1 cellular context compared by ENCODE assay signal in the genomic region with DNA sequence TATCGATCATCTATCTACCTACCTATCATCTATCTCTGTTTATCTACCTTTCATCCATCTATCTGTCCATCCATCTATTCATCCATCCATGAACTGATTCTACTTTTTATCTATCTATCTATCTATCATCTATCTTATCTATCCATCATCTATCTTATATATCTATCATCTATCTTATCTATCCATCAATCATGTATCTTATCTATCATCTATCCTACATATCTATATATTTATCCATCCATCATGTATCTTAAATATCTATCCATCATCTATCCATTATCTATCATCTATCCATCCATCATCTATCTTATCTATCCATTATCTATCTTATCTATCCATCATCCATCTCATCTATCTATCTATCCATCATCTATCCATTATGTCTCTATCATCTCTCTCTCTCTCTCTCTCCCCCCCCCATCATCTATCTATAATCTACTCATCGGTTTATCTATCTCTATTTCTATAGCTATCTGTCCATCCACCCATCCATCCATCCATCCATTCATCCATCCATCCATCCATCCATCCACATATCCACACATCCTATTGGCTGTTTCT.
A peak's percentile ranks its signal among the peaks of the same experiment; 100 is the strongest.
TF ChIP-seq lines count a peak whose summit lies in the region.

No MANE protein-coding gene starts in this region.

TF ChIP-seq in K562, 482 proteins besides CTCF, POLR2A, EP300 and RAD21 (continues in another document):
- TF ChIP-seq, protein P1, sequence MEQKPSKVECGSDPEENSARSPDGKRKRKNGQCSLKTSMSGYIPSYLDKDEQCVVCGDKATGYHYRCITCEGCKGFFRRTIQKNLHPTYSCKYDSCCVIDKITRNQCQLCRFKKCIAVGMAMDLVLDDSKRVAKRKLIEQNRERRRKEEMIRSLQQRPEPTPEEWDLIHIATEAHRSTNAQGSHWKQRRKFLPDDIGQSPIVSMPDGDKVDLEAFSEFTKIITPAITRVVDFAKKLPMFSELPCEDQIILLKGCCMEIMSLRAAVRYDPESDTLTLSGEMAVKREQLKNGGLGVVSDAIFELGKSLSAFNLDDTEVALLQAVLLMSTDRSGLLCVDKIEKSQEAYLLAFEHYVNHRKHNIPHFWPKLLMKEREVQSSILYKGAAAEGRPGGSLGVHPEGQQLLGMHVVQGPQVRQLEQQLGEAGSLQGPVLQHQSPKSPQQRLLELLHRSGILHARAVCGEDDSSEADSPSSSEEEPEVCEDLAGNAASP (IDR thresholded peaks at IDR 0.05): no peak
- TF ChIP-seq NFATC3 (IDR thresholded peaks at IDR 0.05): no peak
- no peak for TF ChIP-seq BHLHE40 (IDR thresholded peaks at IDR 0.05; ENCODE audit: low read length)
- TF ChIP-seq, protein P2, sequence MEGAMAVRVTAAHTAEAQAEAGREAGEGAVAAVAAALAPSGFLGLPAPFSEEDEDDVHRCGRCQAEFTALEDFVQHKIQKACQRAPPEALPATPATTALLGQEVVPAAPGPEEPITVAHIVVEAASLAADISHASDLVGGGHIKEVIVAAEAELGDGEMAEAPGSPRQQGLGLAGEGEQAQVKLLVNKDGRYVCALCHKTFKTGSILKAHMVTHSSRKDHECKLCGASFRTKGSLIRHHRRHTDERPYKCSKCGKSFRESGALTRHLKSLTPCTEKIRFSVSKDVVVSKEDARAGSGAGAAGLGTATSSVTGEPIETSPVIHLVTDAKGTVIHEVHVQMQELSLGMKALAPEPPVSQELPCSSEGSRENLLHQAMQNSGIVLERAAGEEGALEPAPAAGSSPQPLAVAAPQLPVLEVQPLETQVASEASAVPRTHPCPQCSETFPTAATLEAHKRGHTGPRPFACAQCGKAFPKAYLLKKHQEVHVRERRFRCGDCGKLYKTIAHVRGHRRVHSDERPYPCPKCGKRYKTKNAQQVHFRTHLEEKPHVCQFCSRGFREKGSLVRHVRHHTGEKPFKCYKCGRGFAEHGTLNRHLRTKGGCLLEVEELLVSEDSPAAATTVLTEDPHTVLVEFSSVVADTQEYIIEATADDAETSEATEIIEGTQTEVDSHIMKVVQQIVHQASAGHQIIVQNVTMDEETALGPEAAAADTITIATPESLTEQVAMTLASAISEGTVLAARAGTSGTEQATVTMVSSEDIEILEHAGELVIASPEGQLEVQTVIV (CRISPR knock-in tag; IDR thresholded peaks at IDR 0.05; ENCODE audit: borderline replicate concordance): no peak
- no peak for TF ChIP-seq GABPA (tag; conservative IDR thresholded peaks at IDR 0.05; ENCODE audit: low read depth)
- TF ChIP-seq NCOA2 (IDR thresholded peaks at IDR 0.05; ENCODE audit: partially characterized antibody in 2 of 2): no peak
- no peak for TF ChIP-seq TAF9B (IDR thresholded peaks at IDR 0.05; ENCODE audit: partially characterized antibody)
- TF ChIP-seq CCNT2 (IDR thresholded peaks at IDR 0.05; ENCODE audit: borderline replicate concordance, extremely low read depth, insufficient read length, low read depth, low read length): no peak
- no peak for TF ChIP-seq HNRNPUL1 (IDR thresholded peaks at IDR 0.05; ENCODE audit: low read length)
- peak; percentile 71 for TF ChIP-seq DACH1 (IDR thresholded peaks at IDR 0.05; ENCODE audit: partially characterized antibody)
- TF ChIP-seq HDAC6 (IDR thresholded peaks at IDR 0.05; ENCODE audit: low read depth, low read length): no peak
- TF ChIP-seq KLF16 (IDR thresholded peaks at IDR 0.05): no peak
- TF ChIP-seq ZNF347 (CRISPR knock-in tag; IDR thresholded peaks at IDR 0.05; ENCODE audit: low read depth): no peak
- TF ChIP-seq ZEB2 (IDR thresholded peaks at IDR 0.05): no peak
- no peak for TF ChIP-seq THRAP3 (IDR thresholded peaks at IDR 0.05; ENCODE audit: borderline replicate concordance)
- 0 out of 2 replicates have a peak, but pooled peaks have one; percentile 18 for TF ChIP-seq NR2C1 (IDR thresholded peaks at IDR 0.05)
- no peak for TF ChIP-seq NR2C1 (tag; IDR thresholded peaks at IDR 0.05)
- TF ChIP-seq SIRT6 (IDR thresholded peaks at IDR 0.05; ENCODE audit: low read depth, low read length): no peak
- no peak for TF ChIP-seq GTF2E2 (tag; IDR thresholded peaks at IDR 0.05)
- no peak for TF ChIP-seq TARDBP (IDR thresholded peaks at IDR 0.05)
- TF ChIP-seq ZFPM2 (CRISPR knock-in tag; IDR thresholded peaks at IDR 0.05): 0 out of 2 replicates have a peak, but pooled peaks have one; percentile 72
- no peak for TF ChIP-seq PCBP2 (IDR thresholded peaks at IDR 0.05; ENCODE audit: low read depth, low read length, poor library complexity, severe bottlenecking)
- TF ChIP-seq, protein P3, sequence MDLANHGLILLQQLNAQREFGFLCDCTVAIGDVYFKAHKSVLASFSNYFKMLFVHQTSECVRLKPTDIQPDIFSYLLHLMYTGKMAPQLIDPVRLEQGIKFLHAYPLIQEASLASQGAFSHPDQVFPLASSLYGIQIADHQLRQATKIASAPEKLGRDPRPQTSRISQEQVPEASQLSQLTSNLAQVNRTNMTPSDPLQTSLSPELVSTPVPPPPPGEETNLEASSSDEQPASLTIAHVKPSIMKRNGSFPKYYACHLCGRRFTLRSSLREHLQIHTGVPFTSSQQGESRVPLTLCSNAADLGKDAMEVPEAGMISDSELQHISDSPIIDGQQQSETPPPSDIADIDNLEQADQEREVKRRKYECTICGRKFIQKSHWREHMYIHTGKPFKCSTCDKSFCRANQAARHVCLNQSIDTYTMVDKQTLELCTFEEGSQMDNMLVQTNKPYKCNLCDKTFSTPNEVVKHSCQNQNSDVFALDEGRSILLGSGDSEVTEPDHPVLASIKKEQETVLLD (IDR thresholded peaks at IDR 0.05): peak; percentile 94
- TF ChIP-seq, protein P4, sequence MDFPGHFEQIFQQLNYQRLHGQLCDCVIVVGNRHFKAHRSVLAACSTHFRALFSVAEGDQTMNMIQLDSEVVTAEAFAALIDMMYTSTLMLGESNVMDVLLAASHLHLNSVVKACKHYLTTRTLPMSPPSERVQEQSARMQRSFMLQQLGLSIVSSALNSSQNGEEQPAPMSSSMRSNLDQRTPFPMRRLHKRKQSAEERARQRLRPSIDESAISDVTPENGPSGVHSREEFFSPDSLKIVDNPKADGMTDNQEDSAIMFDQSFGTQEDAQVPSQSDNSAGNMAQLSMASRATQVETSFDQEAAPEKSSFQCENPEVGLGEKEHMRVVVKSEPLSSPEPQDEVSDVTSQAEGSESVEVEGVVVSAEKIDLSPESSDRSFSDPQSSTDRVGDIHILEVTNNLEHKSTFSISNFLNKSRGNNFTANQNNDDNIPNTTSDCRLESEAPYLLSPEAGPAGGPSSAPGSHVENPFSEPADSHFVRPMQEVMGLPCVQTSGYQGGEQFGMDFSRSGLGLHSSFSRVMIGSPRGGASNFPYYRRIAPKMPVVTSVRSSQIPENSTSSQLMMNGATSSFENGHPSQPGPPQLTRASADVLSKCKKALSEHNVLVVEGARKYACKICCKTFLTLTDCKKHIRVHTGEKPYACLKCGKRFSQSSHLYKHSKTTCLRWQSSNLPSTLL (IDR thresholded peaks at IDR 0.05): no peak
- TF ChIP-seq CXXC5 (CRISPR knock-in tag; IDR thresholded peaks at IDR 0.05): no peak
- TF ChIP-seq NFE2L1 (tag; IDR thresholded peaks at IDR 0.05; ENCODE audit: borderline replicate concordance, low read depth): no peak
- TF ChIP-seq, protein P5, sequence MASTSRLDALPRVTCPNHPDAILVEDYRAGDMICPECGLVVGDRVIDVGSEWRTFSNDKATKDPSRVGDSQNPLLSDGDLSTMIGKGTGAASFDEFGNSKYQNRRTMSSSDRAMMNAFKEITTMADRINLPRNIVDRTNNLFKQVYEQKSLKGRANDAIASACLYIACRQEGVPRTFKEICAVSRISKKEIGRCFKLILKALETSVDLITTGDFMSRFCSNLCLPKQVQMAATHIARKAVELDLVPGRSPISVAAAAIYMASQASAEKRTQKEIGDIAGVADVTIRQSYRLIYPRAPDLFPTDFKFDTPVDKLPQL (IDR thresholded peaks at IDR 0.05; ENCODE audit: extremely low read depth, insufficient read length): no peak
- TF ChIP-seq, protein P6, sequence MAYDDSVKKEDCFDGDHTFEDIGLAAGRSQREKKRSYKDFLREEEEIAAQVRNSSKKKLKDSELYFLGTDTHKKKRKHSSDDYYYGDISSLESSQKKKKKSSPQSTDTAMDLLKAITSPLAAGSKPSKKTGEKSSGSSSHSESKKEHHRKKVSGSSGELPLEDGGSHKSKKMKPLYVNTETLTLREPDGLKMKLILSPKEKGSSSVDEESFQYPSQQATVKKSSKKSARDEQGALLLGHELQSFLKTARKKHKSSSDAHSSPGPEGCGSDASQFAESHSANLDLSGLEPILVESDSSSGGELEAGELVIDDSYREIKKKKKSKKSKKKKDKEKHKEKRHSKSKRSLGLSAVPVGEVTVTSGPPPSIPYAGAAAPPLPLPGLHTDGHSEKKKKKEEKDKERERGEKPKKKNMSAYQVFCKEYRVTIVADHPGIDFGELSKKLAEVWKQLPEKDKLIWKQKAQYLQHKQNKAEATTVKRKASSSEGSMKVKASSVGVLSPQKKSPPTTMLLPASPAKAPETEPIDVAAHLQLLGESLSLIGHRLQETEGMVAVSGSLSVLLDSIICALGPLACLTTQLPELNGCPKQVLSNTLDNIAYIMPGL (CRISPR knock-in tag; IDR thresholded peaks at IDR 0.05): no peak
- TF ChIP-seq TBL1XR1 (IDR thresholded peaks at IDR 0.05; ENCODE audit: low read length in 2 of 2): no peak
- peak; percentile 42; the same call in 1 of the 2 replicates for TF ChIP-seq ZC3H11A (IDR thresholded peaks at IDR 0.05; ENCODE audit: low read depth, low read length)
- peak; percentile 74; the same call in 1 of the 2 replicates for TF ChIP-seq GATAD2A (IDR thresholded peaks at IDR 0.05)
- no peak for TF ChIP-seq SMARCE1 (IDR thresholded peaks at IDR 0.05)
- TF ChIP-seq EZH2 (IDR thresholded peaks at IDR 0.05; ENCODE audit: borderline replicate concordance, low read depth, low read length): no peak
- no peak for TF ChIP-seq ZFP30 (CRISPR knock-in tag; IDR thresholded peaks at IDR 0.05; ENCODE audit: borderline replicate concordance)
- TF ChIP-seq, protein P7, sequence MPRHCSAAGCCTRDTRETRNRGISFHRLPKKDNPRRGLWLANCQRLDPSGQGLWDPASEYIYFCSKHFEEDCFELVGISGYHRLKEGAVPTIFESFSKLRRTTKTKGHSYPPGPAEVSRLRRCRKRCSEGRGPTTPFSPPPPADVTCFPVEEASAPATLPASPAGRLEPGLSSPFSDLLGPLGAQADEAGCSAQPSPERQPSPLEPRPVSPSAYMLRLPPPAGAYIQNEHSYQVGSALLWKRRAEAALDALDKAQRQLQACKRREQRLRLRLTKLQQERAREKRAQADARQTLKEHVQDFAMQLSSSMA (CRISPR knock-in tag; IDR thresholded peaks at IDR 0.05): no peak
- TF ChIP-seq FOXA1 (IDR thresholded peaks at IDR 0.05; ENCODE audit: borderline replicate concordance): no peak
- TF ChIP-seq MXI1 (IDR thresholded peaks at IDR 0.05; ENCODE audit: low read depth, low read length): no peak
- TF ChIP-seq POLR2AphosphoS2 (IDR thresholded peaks at IDR 0.05; ENCODE audit: low read length): no peak
- TF ChIP-seq, protein P8, sequence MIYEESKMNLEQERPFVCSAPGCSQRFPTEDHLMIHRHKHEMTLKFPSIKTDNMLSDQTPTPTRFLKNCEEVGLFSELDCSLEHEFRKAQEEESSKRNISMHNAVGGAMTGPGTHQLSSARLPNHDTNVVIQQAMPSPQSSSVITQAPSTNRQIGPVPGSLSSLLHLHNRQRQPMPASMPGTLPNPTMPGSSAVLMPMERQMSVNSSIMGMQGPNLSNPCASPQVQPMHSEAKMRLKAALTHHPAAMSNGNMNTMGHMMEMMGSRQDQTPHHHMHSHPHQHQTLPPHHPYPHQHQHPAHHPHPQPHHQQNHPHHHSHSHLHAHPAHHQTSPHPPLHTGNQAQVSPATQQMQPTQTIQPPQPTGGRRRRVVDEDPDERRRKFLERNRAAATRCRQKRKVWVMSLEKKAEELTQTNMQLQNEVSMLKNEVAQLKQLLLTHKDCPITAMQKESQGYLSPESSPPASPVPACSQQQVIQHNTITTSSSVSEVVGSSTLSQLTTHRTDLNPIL (CRISPR knock-in tag; IDR thresholded peaks at IDR 0.05): no peak
- TF ChIP-seq, protein P9, sequence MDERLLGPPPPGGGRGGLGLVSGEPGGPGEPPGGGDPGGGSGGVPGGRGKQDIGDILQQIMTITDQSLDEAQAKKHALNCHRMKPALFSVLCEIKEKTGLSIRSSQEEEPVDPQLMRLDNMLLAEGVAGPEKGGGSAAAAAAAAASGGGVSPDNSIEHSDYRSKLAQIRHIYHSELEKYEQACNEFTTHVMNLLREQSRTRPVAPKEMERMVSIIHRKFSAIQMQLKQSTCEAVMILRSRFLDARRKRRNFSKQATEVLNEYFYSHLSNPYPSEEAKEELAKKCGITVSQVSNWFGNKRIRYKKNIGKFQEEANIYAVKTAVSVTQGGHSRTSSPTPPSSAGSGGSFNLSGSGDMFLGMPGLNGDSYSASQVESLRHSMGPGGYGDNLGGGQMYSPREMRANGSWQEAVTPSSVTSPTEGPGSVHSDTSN (CRISPR knock-in tag; IDR thresholded peaks at IDR 0.05; ENCODE audit: low read depth): no peak
- TF ChIP-seq, protein P9 (tag; conservative IDR thresholded peaks at IDR 0.05; ENCODE audit: low read depth): peak; percentile 33; the same call in 1 of the 2 replicates
- peak; percentile 56 for TF ChIP-seq GATA2 (CRISPR knock-in tag; IDR thresholded peaks at IDR 0.05)
- TF ChIP-seq SRSF1 (IDR thresholded peaks at IDR 0.05; ENCODE audit: low read depth, low read length): no peak
- 0 out of 4 replicates have a peak, but pooled peaks of 1 of the 2 experiments have one; percentile 7 for TF ChIP-seq KDM1A (IDR thresholded peaks at IDR 0.05)
- TF ChIP-seq ZBTB8A (IDR thresholded peaks at IDR 0.05; ENCODE audit: partially characterized antibody): no peak
- peak; percentile 64 for TF ChIP-seq CREBBP (IDR thresholded peaks at IDR 0.05; ENCODE audit: low read depth, low read length)
- TF ChIP-seq, protein P10, sequence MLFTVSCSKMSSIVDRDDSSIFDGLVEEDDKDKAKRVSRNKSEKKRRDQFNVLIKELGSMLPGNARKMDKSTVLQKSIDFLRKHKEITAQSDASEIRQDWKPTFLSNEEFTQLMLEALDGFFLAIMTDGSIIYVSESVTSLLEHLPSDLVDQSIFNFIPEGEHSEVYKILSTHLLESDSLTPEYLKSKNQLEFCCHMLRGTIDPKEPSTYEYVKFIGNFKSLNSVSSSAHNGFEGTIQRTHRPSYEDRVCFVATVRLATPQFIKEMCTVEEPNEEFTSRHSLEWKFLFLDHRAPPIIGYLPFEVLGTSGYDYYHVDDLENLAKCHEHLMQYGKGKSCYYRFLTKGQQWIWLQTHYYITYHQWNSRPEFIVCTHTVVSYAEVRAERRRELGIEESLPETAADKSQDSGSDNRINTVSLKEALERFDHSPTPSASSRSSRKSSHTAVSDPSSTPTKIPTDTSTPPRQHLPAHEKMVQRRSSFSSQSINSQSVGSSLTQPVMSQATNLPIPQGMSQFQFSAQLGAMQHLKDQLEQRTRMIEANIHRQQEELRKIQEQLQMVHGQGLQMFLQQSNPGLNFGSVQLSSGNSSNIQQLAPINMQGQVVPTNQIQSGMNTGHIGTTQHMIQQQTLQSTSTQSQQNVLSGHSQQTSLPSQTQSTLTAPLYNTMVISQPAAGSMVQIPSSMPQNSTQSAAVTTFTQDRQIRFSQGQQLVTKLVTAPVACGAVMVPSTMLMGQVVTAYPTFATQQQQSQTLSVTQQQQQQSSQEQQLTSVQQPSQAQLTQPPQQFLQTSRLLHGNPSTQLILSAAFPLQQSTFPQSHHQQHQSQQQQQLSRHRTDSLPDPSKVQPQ (CRISPR knock-in tag; IDR thresholded peaks at IDR 0.05; ENCODE audit: borderline replicate concordance): no peak
- TF ChIP-seq HLTF (IDR thresholded peaks at IDR 0.05): no peak
- TF ChIP-seq ZNF41 (CRISPR knock-in tag; conservative IDR thresholded peaks at IDR 0.05): no peak
